ENCODE assay signal across 8 cellular contexts in genomic region chr14:58680698-58681097, GRCh38.
"Had no signal": no experiment of that assay in that cellular context is flagged by ENCODE, and none has a peak within 500 bp of the region (broad histone marks: within the 10 kb centered on the region; RNA-seq: fewer than 3 reads in every experiment).

No MANE protein-coding gene starts in this region.

- H3K4me3 Mint-ChIP-seq: GM23338, H9, HFFc6 had no signal

- H3K27ac Mint-ChIP-seq: GM23338, H9, HFFc6 had no signal

- ATAC-seq: GM23338, HCT116 had no signal

- H3K9me3 Mint-ChIP-seq: GM23338, H9, HFFc6 had no signal

- DNase-seq: GM23248, GOT3, H7, H9, HCEC 1CT, HFFc6 had no signal

- H3K4me1 Mint-ChIP-seq: GM23338 had no signal
